Comparison of ENCODE assay signal across 14 cellular contexts in genomic region chr3:191774485-191774884, GRCh38.
DNase-seq lines count a peak whose midpoint lies in the region; ATAC-seq and TF ChIP-seq lines count a peak whose summit lies in the region.
"Had no signal": no experiment of that assay in that cellular context is flagged by ENCODE, and none has a peak within 500 bp of the region (broad histone marks: within the 10 kb centered on the region; RNA-seq: fewer than 3 reads in every experiment).

No MANE protein-coding gene starts in this region.

- no peak overlapping the region for H3K9ac ChIP-seq in neuronal stem cell (ENCODE audit: low read depth, low read length, poor library complexity)

- ATAC-seq in HG02588 (IDR thresholded peaks at IDR 0.05; ENCODE audit: unreplicated experiment), result no peak
- no peak for ATAC-seq in HG02678 (IDR thresholded peaks at IDR 0.05; ENCODE audit: unreplicated experiment)
- ATAC-seq: heart left ventricle had no signal

- DNase-seq in NCI-H748 (lab: John Stamatoyannopoulos, UW; ENCODE audit: unreplicated experiment) (peak; percentile 16), NCI-H748 treated with DMSO at 0.1 percent for 48 hours (lab: John Stamatoyannopoulos, UW) (no peak), RPMI7951 (ENCODE audit: low read depth) (peak; percentile 97), hepatocyte (ENCODE audit: low spot score) (peak; percentile 8), cortex of kidney (lab: John Stamatoyannopoulos, UW) (no peak), neuronal stem cell (ENCODE audit: low spot score) (no peak)
- DNase-seq: activated naive CD8-positive, alpha-beta T cell treated with anti-CD3 and anti-CD28 coated beads, Interleukin-2, amount 10 ng/mL, durations not matched to agents 7 days and 5 days; DMS79; heart left ventricle; Karpas-422; NCI-H524; sigmoid colon had no signal

- H3K36me3 ChIP-seq in hepatocyte (replicated peaks; ENCODE audit: insufficient read depth, low read depth), result no peaks in the 10 kb centered on the region
- no peaks in the 10 kb centered on the region for H3K36me3 ChIP-seq in neuronal stem cell (replicated peaks in 1 of 2; ENCODE audit: control insufficient read depth in 2 of 2, insufficient read depth in 2 of 2, low read length in 2 of 2)
- H3K36me3 ChIP-seq: heart left ventricle, sigmoid colon had no signal

- no peak overlapping the region for H4K91ac ChIP-seq in neuronal stem cell (ENCODE audit: low read depth, low read length, poor library complexity)

- H3K9me3 ChIP-seq in hepatocyte (ENCODE audit: low read depth) (no peaks in the 10 kb centered on the region), neuronal stem cell (replicated peaks in 1 of 2; ENCODE audit: control insufficient read depth in 2 of 2, insufficient read depth in 1 of 2, low read depth in 1 of 2, low read length in 2 of 2) (peaks cover 2% of the 10 kb centered on the region in 2 donors)
- H3K9me3 ChIP-seq: sigmoid colon had no signal

- no peak overlapping the region for H2BK15ac ChIP-seq in neuronal stem cell (ENCODE audit: low read length)

- H3K79me1 ChIP-seq in neuronal stem cell (ENCODE audit: low read depth, low read length), result no peaks in the 10 kb centered on the region

- H3K4ac ChIP-seq in neuronal stem cell (ENCODE audit: low read length), result no peak overlapping the region

- no peak overlapping the region for H4K8ac ChIP-seq in neuronal stem cell (ENCODE audit: low read depth, low read length)

- H3K27me3 ChIP-seq in hepatocyte, result no peaks in the 10 kb centered on the region
- H3K27me3 ChIP-seq in neuronal stem cell (ENCODE audit: control insufficient read depth in 3 of 3, insufficient read depth in 3 of 3, low read depth in 1 of 3, low read length in 3 of 3), result no peaks in the 10 kb centered on the region
- H3K27me3 ChIP-seq: heart left ventricle, sigmoid colon had no signal

- no peak overlapping the region for H2BK120ac ChIP-seq in neuronal stem cell (ENCODE audit: low read depth, low read length)

- no peak overlapping the region for H2BK12ac ChIP-seq in neuronal stem cell (ENCODE audit: low read length)

- no peak overlapping the region for H3K14ac ChIP-seq in neuronal stem cell (ENCODE audit: low read length)

- H2AK5ac ChIP-seq in neuronal stem cell (ENCODE audit: low read depth, low read length), result no peak overlapping the region

- no peak overlapping the region for H3K23ac ChIP-seq in neuronal stem cell (ENCODE audit: low read depth, low read length, poor library complexity)

- no peak for TF ChIP-seq CTCF in hepatocyte (IDR thresholded peaks at IDR 0.05; ENCODE audit: poor library complexity)

- H3K27ac ChIP-seq in hepatocyte (no peak overlapping the region), neuronal stem cell (replicated peaks; ENCODE audit: low read length) (no peak overlapping the region)
- H3K27ac ChIP-seq: heart left ventricle, sigmoid colon had no signal

- H3K4me3 ChIP-seq in hepatocyte (no peak overlapping the region), neuronal stem cell (ENCODE audit: low read length in 2 of 2) (no peak overlapping the region)
- H3K4me3 ChIP-seq: heart left ventricle, sigmoid colon had no signal

- H3K4me1 ChIP-seq in hepatocyte (ENCODE audit: insufficient read depth), result no peaks in the 10 kb centered on the region
- peaks cover 2 to 4% of the 10 kb centered on the region in 2 donors for H3K4me1 ChIP-seq in neuronal stem cell (ENCODE audit: control insufficient read depth in 2 of 2, insufficient read depth in 1 of 2, low read depth in 1 of 2, low read length in 2 of 2)
- H3K4me1 ChIP-seq: heart left ventricle, sigmoid colon had no signal

- H3K18ac ChIP-seq in neuronal stem cell (ENCODE audit: low read length), result no peak overlapping the region

- no peaks in the 10 kb centered on the region for H3K79me2 ChIP-seq in hepatocyte

- H3K4me2 ChIP-seq in hepatocyte (no peak overlapping the region), neuronal stem cell (ENCODE audit: insufficient read depth, low read length, poor library complexity, severe bottlenecking) (no peak overlapping the region)

- no peaks in the 10 kb centered on the region for H3K9me2 ChIP-seq in hepatocyte (replicated peaks; ENCODE audit: insufficient read depth)

- no peaks in the 10 kb centered on the region for H4K20me1 ChIP-seq in hepatocyte (ENCODE audit: insufficient read depth, poor library complexity, severe bottlenecking)

- no peak overlapping the region for H2BK5ac ChIP-seq in neuronal stem cell (ENCODE audit: low read length)

- H2AFZ ChIP-seq in hepatocyte (no peak overlapping the region), neuronal stem cell (ENCODE audit: low read length) (no peak overlapping the region)

- 61% methylated on average over 4 of the region's 4 CpGs for WGBS in hepatocyte (ENCODE audit: low lambda C conversion rate, missing lambda C conversion rate)
- WGBS in neuronal stem cell (ENCODE audit: extremely low coverage in 2 of 2, insufficient read length in 2 of 2, insufficient replicate concordance in 1 of 2), 2 donors, result no CpG with 5 or more reads among the region's 4 CpGs

Comparison
In these comparisons a context has a peak if more than half of its experiments do, and no peak if none do; other contexts are left out.
1. DNase-seq: peak in NCI-H748 (single experiment), RPMI7951 (single experiment) and hepatocyte (single experiment); none in NCI-H748 treated with DMSO at 0.1 percent for 48 hours (single experiment), cortex of kidney (single experiment) and neuronal stem cell (single experiment).